Comparison of ENCODE assay signal across 16 cellular contexts in genomic region chr4:181796502-181796901, GRCh38.
DNase-seq lines count a peak whose midpoint lies in the region; FAIRE-seq and TF ChIP-seq lines count a peak whose summit lies in the region.
"Had no signal": no experiment of that assay in that cellular context is flagged by ENCODE, and none has a peak within 500 bp of the region (broad histone marks: within the 10 kb centered on the region; RNA-seq: fewer than 3 reads in every experiment).

No MANE protein-coding gene starts in this region.

- no peak for TF ChIP-seq CTCF in NB4 (IDR thresholded peaks at IDR 0.05; ENCODE audit: low read depth, low read length)

- no peak overlapping the region for H3K4me3 ChIP-seq in NB4 (ENCODE audit: low read depth, low read length)
- H3K4me3 ChIP-seq: stomach, vagina had no signal

- FAIRE-seq in H54 (lab: Jason Lieb, UNC): no peak
- FAIRE-seq: kidney had no signal

- TF ChIP-seq POLR2A in H54 (IDR thresholded peaks at IDR 0.05; ENCODE audit: low read depth, low read length) (no peak), NB4 (IDR thresholded peaks at IDR 0.05; ENCODE audit: extremely low read depth, insufficient read length) (no peak)

- DNase-seq in H54 (ENCODE audit: insufficient read length, low spot score) (peak; percentile 4), NB4 (ENCODE audit: low read depth) (peak; percentile 7), amniotic epithelial cell (ENCODE audit: low read depth) (peak; percentile 96), glomerular visceral epithelial cell (ENCODE audit: extremely low spot score) (peak; percentile 80), retina (no peak), AG20443 (ENCODE audit: low spot score) (no peak)
- DNase-seq in activated T-cell treated with anti-CD3 and anti-CD28 coated beads, Interleukin-2, amount 50 U/mL, for 48 hours: no peak
- no peak for DNase-seq in effector CD8-positive, alpha-beta T cell (lab: John Stamatoyannopoulos, UW)
- DNase-seq: activated CD4-positive, alpha-beta T cell treated with anti-CD3 and anti-CD28 coated beads for 36 hours; activated T-cell treated with anti-CD3 and anti-CD28 coated beads for 4 hours; central memory CD4-positive, alpha-beta T cell; effector memory CD8-positive, alpha-beta T cell; kidney; stimulated activated CD4-positive, alpha-beta T cell treated with anti-CD3 and anti-CD28 coated beads, Interleukin-12 subunit alpha, Interleukin-12 subunit beta, amount 100 ng/mL, for 4 hours; stomach had no signal

Comparison
In these comparisons a context has a peak if more than half of its experiments do, and no peak if none do; other contexts are left out.
1. DNase-seq: peak in H54 (single experiment), NB4 (single experiment), amniotic epithelial cell (single experiment) and glomerular visceral epithelial cell (single experiment); none in activated T-cell treated with anti-CD3 and anti-CD28 coated beads, Interleukin-2, amount 50 U/mL, for 48 hours (0 of 2), retina (single experiment), effector CD8-positive, alpha-beta T cell (single experiment) and AG20443 (single experiment).